ENCODE assay signal across 20 cellular contexts in genomic region chr5:134268019-134268601, GRCh38. TPM values are rescaled to one million over a fixed set of nuclear protein-coding genes. Genes with fewer than 3 reads are reported as not detected.
DNase-seq lines count a peak whose midpoint lies in the region; ATAC-seq, FAIRE-seq and TF ChIP-seq lines count a peak whose summit lies in the region.
"Had no signal": no experiment of that assay in that cellular context is flagged by ENCODE, and none has a peak within 500 bp of the region (broad histone marks: within the 10 kb centered on the region; RNA-seq: fewer than 3 reads in every experiment).

No MANE protein-coding gene starts in this region.

- H3K79me2 ChIP-seq in K562 (ENCODE audit: control insufficient read depth, insufficient read depth, low read length), result no peaks in the 10 kb centered on the region

- H3K4me3 ChIP-seq in A549 (no peak overlapping the region), IMR-90 (ENCODE audit: insufficient read depth, low read depth, low read length) (no peak overlapping the region), K562 (no peak overlapping the region), sigmoid colon (no peak overlapping the region)
- H3K4me3 ChIP-seq: BLaER1, GM23248, HAP-1 had no signal

- H2BK15ac ChIP-seq in IMR-90 (ENCODE audit: low read depth, low read length), result no peak overlapping the region

- no peak overlapping the region for H3K56ac ChIP-seq in IMR-90 (ENCODE audit: extremely low read depth, insufficient read depth, low read length)

- H2BK120ac ChIP-seq in IMR-90 (ENCODE audit: low read depth, low read length), result no peak overlapping the region

- H3K23ac ChIP-seq in IMR-90 (ENCODE audit: low read depth, low read length), result 0 out of 2 replicates have a peak overlapping the region, but pooled peaks have one; percentile 66

- 64% methylated on average over 3 of the region's 3 CpGs for WGBS in A549 (ENCODE audit: missing lambda C conversion rate)
- 86% methylated on average over 2 of the region's 3 CpGs; no CpG with 5 or more reads in 1 of the 2 experiments for WGBS in IMR-90 (ENCODE audit: extremely low coverage in 2 of 2, insufficient read length in 1 of 2), 2 experiments
- 39% methylated on average over 3 of the region's 3 CpGs for WGBS in K562 (ENCODE audit: insufficient coverage, low coverage, missing lambda C conversion rate)
- 68 to 85% methylated on average over 3 of the region's 3 CpGs for WGBS in sigmoid colon, 2 donors

- H2BK5ac ChIP-seq in IMR-90 (ENCODE audit: low read depth, low read length, poor library complexity, severe bottlenecking), result no peak overlapping the region

- peaks cover 23% of the 10 kb centered on the region for H3K27me3 Mint-ChIP-seq in activated T-helper 1 cell treated with anti-CD3 and anti-CD28 coated beads, Interleukin-12 subunit alpha, Interleukin-12 subunit beta, Interleukin-2, Interleukin-4 antibody, amounts not matched to agents 30 ng/mL and 10 ng/mL and 1 ng/mL, durations not matched to agents 14 hours and 24 hours and 36 hours (ENCODE audit: insufficient read depth)

- H4K5ac ChIP-seq in IMR-90 (ENCODE audit: low read depth, low read length), result no peak overlapping the region

- H2AK5ac ChIP-seq in IMR-90 (ENCODE audit: low read depth, low read length), result no peak overlapping the region

- H4K91ac ChIP-seq in IMR-90 (ENCODE audit: insufficient read depth, low read depth, low read length), result no peak overlapping the region

- peak overlapping the region; percentile 41 for H3K4me2 ChIP-seq in A549
- H3K4me2 ChIP-seq in IMR-90 (ENCODE audit: low read depth, low read length), result no peak overlapping the region
- no peak overlapping the region for H3K4me2 ChIP-seq in K562 (ENCODE audit: insufficient read depth, low read length)
- H3K4me2 ChIP-seq: BLaER1, KMS-11 had no signal

- BruUV-seq in IMR-90 (replicated peaks; lab: Mats Ljungman, UMichigan) (no TSS peak), K562 (replicated peaks; lab: Mats Ljungman, UMichigan) (no TSS peak)

- H3K9ac ChIP-seq in IMR-90 (ENCODE audit: low read depth, low read length), result no peak overlapping the region
- H3K9ac ChIP-seq in K562 (ENCODE audit: insufficient read depth in 1 of 2, low read depth in 2 of 2, low read length in 2 of 2), result no peak overlapping the region
- H3K9ac ChIP-seq: BLaER1, GM23248, KMS-11 had no signal

- H3K27ac ChIP-seq in 22Rv1 (0 out of 2 replicates have a peak overlapping the region, but pooled peaks have one; percentile 6), A549 (peak overlapping the region in 1 of 2 experiments; percentile 46; a peak in 1 of 6 replicates), IMR-90 (ENCODE audit: insufficient read depth, low read length) (no peak overlapping the region), K562 (ENCODE audit: extremely low read depth, low read depth, low read length) (no peak overlapping the region), sigmoid colon (no peak overlapping the region)
- H3K27ac ChIP-seq: BLaER1, GM23248, KMS-11 had no signal

- H3K27ac Mint-ChIP-seq in activated T-helper 1 cell treated with anti-CD3 and anti-CD28 coated beads, Interleukin-12 subunit alpha, Interleukin-12 subunit beta, Interleukin-2, Interleukin-4 antibody, amounts not matched to agents 30 ng/mL and 10 ng/mL and 1 ng/mL, durations not matched to agents 14 hours and 24 hours and 36 hours, result no peak overlapping the region
- H3K27ac Mint-ChIP-seq: CD14-positive monocyte, HFFc6 had no signal

- H4K8ac ChIP-seq in IMR-90 (ENCODE audit: low read depth in 2 of 2, low read length in 2 of 2), result no peak overlapping the region

- H3K9me3 Mint-ChIP-seq in activated T-helper 1 cell treated with anti-CD3 and anti-CD28 coated beads, Interleukin-12 subunit alpha, Interleukin-12 subunit beta, Interleukin-2, Interleukin-4 antibody, amounts not matched to agents 30 ng/mL and 10 ng/mL and 1 ng/mL, durations not matched to agents 14 hours and 24 hours and 36 hours, result peaks cover 4% of the 10 kb centered on the region

- DNase-seq in A549 (ENCODE audit: low read depth in 1 of 2, low spot score in 1 of 2), result no peak
- no peak for DNase-seq in IMR-90
- DNase-seq in K562 (ENCODE audit: extremely low read depth in 1 of 4, low spot score in 3 of 4), result no peak
- no peak for DNase-seq in effector CD4-positive, alpha-beta T cell
- DNase-seq in sigmoid colon, result no peak
- no peak for DNase-seq in activated T-helper 1 cell treated with anti-CD3 and anti-CD28 coated beads, Interleukin-12 subunit alpha, Interleukin-12 subunit beta, Interleukin-2, Interleukin-4 antibody, amounts not matched to agents 30 ng/mL and 10 ng/mL and 1 ng/mL, durations not matched to agents 14 hours and 24 hours and 36 hours (ENCODE audit: low spot score)
- DNase-seq: CD4-positive, alpha-beta memory T cell; DMS 273 treated with DMSO at 0.1 percent for 48 hours had no signal

- H2BK20ac ChIP-seq in IMR-90 (ENCODE audit: low read depth, low read length), result no peak overlapping the region

- H3K18ac ChIP-seq in IMR-90 (ENCODE audit: low read depth, low read length), result no peak overlapping the region

- POLR2A ChIA-PET in A549 (lab: Yijun Ruan, JAX) (interaction anchor here (1.7 to 1.8 kb wide), 2 partner anchors 42 to 91 kb away, joined by 3 to 6 read pairs; partner anchors contain the start of gene PPP2CA), IMR-90 (lab: Charles Lee; ENCODE audit: unreplicated experiment) (no interaction called here), K562 (lab: Yijun Ruan, JAX) (no interaction called here)

- TF ChIP-seq EP300 in A549 (IDR thresholded peaks at IDR 0.05), result no peak
- no peak for TF ChIP-seq EP300 in K562 (IDR thresholded peaks at IDR 0.05; ENCODE audit: low read length)
- TF ChIP-seq EP300 in sigmoid colon (IDR thresholded peaks at IDR 0.05), result no peak

- dilution Hi-C loops in IMR-90 (cut with HindIII; ENCODE audit: low sequenced_read_pairs, unreplicated experiment), result no loop called here

- TF ChIP-seq CTCF in 22Rv1 (IDR thresholded peaks at IDR 0.05), result no peak
- no peak for TF ChIP-seq CTCF in A549 (IDR thresholded peaks at IDR 0.05)
- no peak for TF ChIP-seq CTCF in IMR-90 (conservative IDR thresholded peaks at IDR 0.05; ENCODE audit: low read depth, low read length)
- TF ChIP-seq CTCF in K562 (IDR thresholded peaks at IDR 0.05 in 2 of 3, conservative IDR thresholded peaks at IDR 0.05 in 1 of 3; ENCODE audit: insufficient read depth in 2 of 3, low read depth in 1 of 3, low read length in 3 of 3), result no peak
- no peak for TF ChIP-seq CTCF in sigmoid colon (IDR thresholded peaks at IDR 0.05)

- no peaks in the 10 kb centered on the region for H3K36me3 ChIP-seq in IMR-90 (ENCODE audit: control insufficient read depth, insufficient read depth, low read length)
- no peaks in the 10 kb centered on the region for H3K36me3 ChIP-seq in K562 (ENCODE audit: control insufficient read depth, insufficient read depth, low read length)
- H3K36me3 ChIP-seq in sigmoid colon, result no peaks in the 10 kb centered on the region
- H3K36me3 ChIP-seq: BLaER1, HAP-1 had no signal

- TF ChIP-seq RAD21 in A549 (conservative IDR thresholded peaks at IDR 0.05 in 1 of 2, IDR thresholded peaks at IDR 0.05 in 1 of 2) (no peak), IMR-90 (IDR thresholded peaks at IDR 0.05; ENCODE audit: low read length) (no peak), K562 (CRISPR knock-in tag; conservative IDR thresholded peaks at IDR 0.05 in 1 of 2, IDR thresholded peaks at IDR 0.05 in 1 of 2) (no peak)

- no peaks in the 10 kb centered on the region for H3K36me3 Mint-ChIP-seq in activated T-helper 1 cell treated with anti-CD3 and anti-CD28 coated beads, Interleukin-12 subunit alpha, Interleukin-12 subunit beta, Interleukin-2, Interleukin-4 antibody, amounts not matched to agents 30 ng/mL and 10 ng/mL and 1 ng/mL, durations not matched to agents 14 hours and 24 hours and 36 hours (ENCODE audit: low read depth)
- H3K36me3 Mint-ChIP-seq: CD14-positive monocyte had no signal

- H4K20me1 ChIP-seq in IMR-90 (ENCODE audit: insufficient read depth, low read length) (no peaks in the 10 kb centered on the region), K562 (replicated peaks; ENCODE audit: control insufficient read depth, insufficient read depth, low read length) (no peaks in the 10 kb centered on the region)
- H4K20me1 ChIP-seq: BLaER1 had no signal

- no peaks in the 10 kb centered on the region for H3K27me3 ChIP-seq in IMR-90 (ENCODE audit: control insufficient read depth, insufficient read depth, low read length)
- no peaks in the 10 kb centered on the region for H3K27me3 ChIP-seq in K562 (ENCODE audit: control insufficient read depth in 2 of 2, insufficient read depth in 2 of 2, low read length in 2 of 2)
- H3K27me3 ChIP-seq in sigmoid colon, result no peaks in the 10 kb centered on the region
- H3K27me3 ChIP-seq: BLaER1 had no signal

- CTCF ChIA-PET in A549 (lab: Yijun Ruan, JAX), result interaction anchor here (0.7 to 3.9 kb wide), 6 partner anchors 9 to 85 kb away, joined by 3 to 15 read pairs (median 3); no protein-coding TSS in a partner anchor
- CTCF ChIA-PET in IMR-90 (lab: Yijun Ruan, JAX), result interaction anchor here (0.6 kb wide), 1 partner anchor 15 kb away, joined by 3 read pairs; no protein-coding TSS in a partner anchor
- CTCF ChIA-PET in K562 (lab: Yijun Ruan, JAX; ENCODE audit: low intra/inter-chr PET ratio), result no interaction called here

- in situ Hi-C loops in IMR-90 (cut with MboI; ENCODE audit: low sequenced_read_pairs), result no loop called here
- in situ Hi-C loops in K562 (cut with MboI), result no loop called here

- H2AK9ac ChIP-seq in IMR-90 (replicated peaks; ENCODE audit: low read depth, low read length, poor library complexity), result no peak overlapping the region

- TF ChIP-seq POLR2A in A549 (IDR thresholded peaks at IDR 0.05; ENCODE audit: low read length) (no peak), IMR-90 (IDR thresholded peaks at IDR 0.05; ENCODE audit: low read depth, low read length) (no peak), K562 (conservative IDR thresholded peaks at IDR 0.05) (no peak), sigmoid colon (IDR thresholded peaks at IDR 0.05) (no peak)

- H3K79me1 ChIP-seq in IMR-90 (ENCODE audit: low read depth in 1 of 2, low read length in 2 of 2), result no peaks in the 10 kb centered on the region

- no peak overlapping the region for H3K4me3 Mint-ChIP-seq in activated T-helper 1 cell treated with anti-CD3 and anti-CD28 coated beads, Interleukin-12 subunit alpha, Interleukin-12 subunit beta, Interleukin-2, Interleukin-4 antibody, amounts not matched to agents 30 ng/mL and 10 ng/mL and 1 ng/mL, durations not matched to agents 14 hours and 24 hours and 36 hours
- H3K4me3 Mint-ChIP-seq: CD14-positive monocyte; CD4-positive, alpha-beta memory T cell; HFFc6 had no signal

- FAIRE-seq in A549 (lab: Jason Lieb, UNC) (peak; percentile 32), K562 (lab: Jason Lieb, UNC) (no peak)
- FAIRE-seq: G401.6, GM12891, GM19239, HTR-8/SVneo had no signal

- H3K9me3 ChIP-seq in A549 (peaks cover 13% of the 10 kb centered on the region; the same call in 2 of the 3 replicates), IMR-90 (ENCODE audit: control insufficient read depth, insufficient read depth, low read length) (peaks cover 2% of the 10 kb centered on the region; the same call in 1 of the 2 replicates), K562 (replicated peaks; ENCODE audit: control insufficient read depth, insufficient read depth, low read depth, low read length) (no peaks in the 10 kb centered on the region), sigmoid colon (peaks cover 0 to 3% (median 0%) of the 10 kb centered on the region in 4 donors)

- ATAC-seq in A549, result peak in 1 of 2 experiments; percentile 67; a peak in 4 of 6 replicates
- ATAC-seq in IMR-90 (ENCODE audit: low read depth), result no peak
- ATAC-seq in K562, result peak; percentile 72
- no peak for ATAC-seq in HG03095 (IDR thresholded peaks at IDR 0.05; ENCODE audit: unreplicated experiment)

- no peaks in the 10 kb centered on the region for H3K4me1 Mint-ChIP-seq in activated T-helper 1 cell treated with anti-CD3 and anti-CD28 coated beads, Interleukin-12 subunit alpha, Interleukin-12 subunit beta, Interleukin-2, Interleukin-4 antibody, amounts not matched to agents 30 ng/mL and 10 ng/mL and 1 ng/mL, durations not matched to agents 14 hours and 24 hours and 36 hours (ENCODE audit: low read depth)
- H3K4me1 Mint-ChIP-seq: CD14-positive monocyte had no signal

- H3K9me1 ChIP-seq in IMR-90 (ENCODE audit: insufficient read depth, low read length) (no peaks in the 10 kb centered on the region), K562 (ENCODE audit: control insufficient read depth, insufficient read depth, low read length) (no peaks in the 10 kb centered on the region)

- H3K4me1 ChIP-seq in A549 (peaks cover 13% of the 10 kb centered on the region; the same call in 2 of the 3 replicates), IMR-90 (ENCODE audit: control insufficient read depth, insufficient read depth, low read length) (no peaks in the 10 kb centered on the region), K562 (replicated peaks in 1 of 2; ENCODE audit: control insufficient read depth in 2 of 2, insufficient read depth in 2 of 2, low read length in 2 of 2) (no peaks in the 10 kb centered on the region; a peak in 2 of 5 replicates), sigmoid colon (no peaks in the 10 kb centered on the region)
- H3K4me1 ChIP-seq: BLaER1, HAP-1 had no signal

- no peak overlapping the region for H3K14ac ChIP-seq in IMR-90 (replicated peaks; ENCODE audit: low read depth, low read length)

- H2AFZ ChIP-seq in IMR-90 (replicated peaks; ENCODE audit: low read length, poor library complexity) (no peak overlapping the region), K562 (ENCODE audit: low read depth, low read length) (no peak overlapping the region)
- H2AFZ ChIP-seq: GM23248 had no signal

- intact Hi-C loops in IMR-90 (cut with micrococcal nuclease), result loop anchor here (5.0 kb wide), 1 partner anchor 56 kb away; no protein-coding TSS in a partner anchor
- intact Hi-C loops in K562 (cut with micrococcal nuclease), result no loop called here
- intact Hi-C loops in sigmoid colon (cut with DNase I), result no loop called here
- intact Hi-C loops in activated T-helper 1 cell treated with anti-CD3 and anti-CD28 coated beads, Interleukin-12 subunit alpha, Interleukin-12 subunit beta, Interleukin-2, Interleukin-4 antibody, amounts not matched to agents 30 ng/mL and 10 ng/mL and 1 ng/mL, durations not matched to agents 14 hours and 24 hours and 36 hours (cut with micrococcal nuclease), result no loop called here

- no peak overlapping the region for H3K4ac ChIP-seq in IMR-90 (ENCODE audit: low read depth, low read length)

RNA-seq across cellular contexts. Expression of gene PPP2CA, which starts 42.2 kb away (rescaled TPM):
- polyA plus RNA-seq in A549 (2011; rRNA removed), result 233 and 357 TPM in 2 replicates
- 132 and 159 TPM in 2 replicates for polyA plus RNA-seq in A549 (2012; cell fraction: cytosol; rRNA removed)
- polyA plus RNA-seq in A549 (2012; cell fraction: nucleus; rRNA removed), result 208 and 236 TPM in 2 replicates
- polyA plus RNA-seq in A549 (2017; fragmentation: RNase III; extraction: RNeasy Plus Mini Kit Qiagen cat#74134 plus additional on column Dnase treatment), result 268 to 275 TPM (median 273 TPM) in 3 replicates
- 57.1 and 57.3 TPM in 2 replicates for polyA minus RNA-seq in A549 (2011; rRNA and poly(A)+ RNA removed)
- 70.6 and 191 TPM in 2 replicates for total RNA-seq in IMR-90 (2012; rRNA removed)
- polyA plus RNA-seq in IMR-90 (2012; rRNA removed), result 53.9 and 73.6 TPM in 2 replicates
- 132 and 188 TPM in 2 replicates for polyA plus RNA-seq in IMR-90 (2012; cell fraction: cytosol; rRNA removed)
- 79.4 and 83.1 TPM in 2 replicates for polyA plus RNA-seq in IMR-90 (2012; cell fraction: nucleus; rRNA removed; ENCODE audit: low replicate concordance)
- total RNA-seq in K562 (2011; cell fraction: chromatin; rRNA removed; ENCODE audit: low replicate concordance), result 23.9 and 70.7 TPM in 2 replicates
- 15.0 and 16.3 TPM in 2 replicates for total RNA-seq in K562 (2011; cell fraction: nucleolus; rRNA removed)
- 25.6 and 41.1 TPM in 2 replicates for total RNA-seq in K562 (2011; cell fraction: nucleoplasm; rRNA removed)
- total RNA-seq in K562 (2014; rRNA removed), result 237 and 254 TPM in 2 replicates
- total RNA-seq in K562 (2014; rRNA removed; fragmentation: Illumina TruSeq; extraction: Trizol), result 109 and 129 TPM in 2 replicates
- 69.9 and 76.2 TPM in 2 replicates for total RNA-seq in K562 (2015; rRNA removed; fragmentation: Illumina TruSeq; extraction: Trizol)
- total RNA-seq in K562 (2021), result 190 and 194 TPM in 2 replicates
- 158 and 257 TPM in 2 replicates for polyA plus RNA-seq in K562 (2011; rRNA removed)
- polyA plus RNA-seq in K562 (2011; cell fraction: cytosol; rRNA removed), result 86.1 and 87.0 TPM in 2 replicates
- polyA plus RNA-seq in K562 (2011; cell fraction: nucleus; rRNA removed), result 32.6 and 43.8 TPM in 2 replicates
- 133 and 154 TPM in 2 replicates for polyA plus RNA-seq in K562 (2012)
- 90.3 and 94.9 TPM in 2 replicates for polyA plus RNA-seq in K562 (2014; fragmentation: Illumina TruSeq; extraction: Trizol)
- polyA plus RNA-seq in K562 (2014; fragmentation: Nextera tagmentation; extraction: Ambion mirVana), result 10 to 100 TPM; 23.0 to 24.8 TPM
- 149 and 211 TPM in 2 replicates for polyA plus RNA-seq in K562 (2014; rRNA removed)
- polyA minus RNA-seq in K562 (2011; rRNA and poly(A)+ RNA removed), result 212 and 242 TPM in 2 replicates
- 80.6 and 127 TPM in 2 replicates for polyA minus RNA-seq in K562 (2011; cell fraction: cytosol; rRNA and poly(A)+ RNA removed)
- polyA minus RNA-seq in K562 (2011; cell fraction: nucleus; rRNA and poly(A)+ RNA removed), result 16.0 and 27.2 TPM in 2 replicates
- total RNA-seq in sigmoid colon, result 100 to 1,000 TPM; 102 to 145 (median 118) TPM
- polyA plus RNA-seq in sigmoid colon, result 10 to 100 TPM; 48.6 to 59.4 (median 52.8) TPM
- total RNA-seq in activated T-helper 1 cell treated with anti-CD3 and anti-CD28 coated beads, Interleukin-12 subunit alpha, Interleukin-12 subunit beta, Interleukin-2, Interleukin-4 antibody, amounts not matched to agents 30 ng/mL and 10 ng/mL and 1 ng/mL, durations not matched to agents 14 hours and 24 hours and 36 hours, result 181 and 183 TPM in 2 replicates
